Comparison of ENCODE assay signal across 25 cellular contexts in the genomic region with DNA sequence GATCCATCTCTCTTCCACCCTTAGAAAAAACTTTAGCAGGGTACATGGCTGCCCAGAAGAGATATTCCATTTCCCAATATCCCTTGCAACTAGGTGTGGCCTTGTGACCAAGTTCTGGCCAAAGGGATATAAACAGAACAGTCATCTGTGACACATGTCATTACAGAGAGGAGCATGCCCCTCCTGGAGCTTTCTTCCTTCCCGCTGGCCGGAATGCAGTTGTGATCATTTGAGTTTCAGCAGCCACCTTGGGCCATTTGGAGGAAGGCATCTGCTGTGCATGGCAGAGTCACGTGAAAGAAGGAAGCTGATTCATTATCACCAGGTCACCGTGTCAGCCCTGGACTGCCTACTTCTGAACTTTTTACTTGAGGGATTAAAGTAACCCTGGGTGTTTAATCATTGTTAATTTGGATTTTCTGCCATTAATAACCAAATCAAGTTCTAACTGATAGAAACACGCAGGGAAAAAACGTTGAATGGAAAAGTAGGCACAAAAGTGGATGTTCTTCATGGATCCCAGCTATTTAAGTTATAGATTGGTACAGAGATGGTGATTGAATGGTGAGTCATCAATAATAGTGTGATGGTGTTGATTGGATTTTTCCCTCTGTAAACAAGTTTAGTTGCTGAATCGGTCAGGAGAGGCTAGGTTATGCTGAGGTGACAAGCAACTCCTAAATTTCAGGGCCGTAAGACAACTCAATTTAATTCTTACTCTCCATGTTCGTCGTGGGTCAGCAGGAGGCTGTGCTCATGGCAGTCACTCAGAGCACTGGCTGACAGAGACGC.
A peak's percentile ranks its signal among the peaks of the same experiment; 100 is the strongest.
DNase-seq lines count a peak whose midpoint lies in the region; ATAC-seq and TF ChIP-seq lines count a peak whose summit lies in the region.
"Had no signal": no experiment of that assay in that cellular context is flagged by ENCODE, and none has a peak within 500 bp of the region (broad histone marks: within the 10 kb centered on the region; RNA-seq: fewer than 3 reads in every experiment).

No MANE protein-coding gene starts in this region.

- DNase-seq in A172 (ENCODE audit: low spot score) (peak; percentile 16), GM23248 (peak; percentile 25), PC-3 (peak; percentile 49), WTC11 (ENCODE audit: low spot score) (no peak), prostate gland (ENCODE audit: low spot score) (no peak), DMS153 treated with DMSO at 0.1 percent for 48 hours (lab: John Stamatoyannopoulos, UW; ENCODE audit: unreplicated experiment) (no peak), SJCRH30 (no peak)
- DNase-seq: activated CD4-positive, alpha-beta T cell treated with anti-CD3 and anti-CD28 coated beads for 1 hour; amniotic stem cell; DMS 273 treated with DMSO at 0.1 percent for 48 hours; immature natural killer cell; KG1; left colon; NCI-H1417 treated with DMSO at 0.1 percent for 48 hours; NCI-H2081; NCI-H2227 treated with DMSO at 0.1 percent for 48 hours; occipital lobe; SK-N-SH; transverse colon had no signal

- H3K4me1 ChIP-seq in GM23248 (ENCODE audit: insufficient read depth) (peaks cover 9% of the 10 kb centered on the region), PC-3 (ENCODE audit: insufficient read depth, low read length) (peaks cover 19% of the 10 kb centered on the region), prostate gland (replicated peaks) (no peaks in the 10 kb centered on the region), SJCRH30 (peaks cover 15% of the 10 kb centered on the region)
- H3K4me1 ChIP-seq: transverse colon had no signal

- H3K27ac ChIP-seq in GM23248 = no peak overlapping the region
- no peak overlapping the region for H3K27ac ChIP-seq in PC-3 (ENCODE audit: low read length)
- H3K27ac ChIP-seq in prostate gland = no peak overlapping the region
- H3K27ac ChIP-seq in SJCRH30 = no peak overlapping the region
- H3K27ac ChIP-seq: transverse colon had no signal

- intact Hi-C loops in PC-3 (cut with micrococcal nuclease) (no loop called here), prostate gland (cut with DNase I) (no loop called here)

- no peak for TF ChIP-seq CTCF in PC-3 (conservative IDR thresholded peaks at IDR 0.05; ENCODE audit: low read depth, low read length)
- no peak for TF ChIP-seq CTCF in WTC11 (IDR thresholded peaks at IDR 0.05)
- TF ChIP-seq CTCF in prostate gland (IDR thresholded peaks at IDR 0.05) = no peak

- no peak overlapping the region for H3K9ac ChIP-seq in GM23248
- no peak overlapping the region for H3K9ac ChIP-seq in PC-3 (ENCODE audit: low read length)
- H3K9ac ChIP-seq: SK-N-SH had no signal

- no peaks in the 10 kb centered on the region for H3K9me3 ChIP-seq in GM23248 (ENCODE audit: low read depth)
- H3K9me3 ChIP-seq in PC-3 (ENCODE audit: low read length) = no peaks in the 10 kb centered on the region
- no peaks in the 10 kb centered on the region for H3K9me3 ChIP-seq in prostate gland
- H3K9me3 ChIP-seq in SJCRH30 (replicated peaks) = no peaks in the 10 kb centered on the region
- H3K9me3 ChIP-seq: SK-N-SH, transverse colon had no signal

- H3K79me2 ChIP-seq in GM23248 (ENCODE audit: insufficient read depth) (no peaks in the 10 kb centered on the region), PC-3 (ENCODE audit: low read length) (no peaks in the 10 kb centered on the region)

- no peaks in the 10 kb centered on the region for H4K20me1 ChIP-seq in GM23248 (ENCODE audit: insufficient read depth)
- H4K20me1 ChIP-seq in PC-3 (ENCODE audit: low read length) = no peaks in the 10 kb centered on the region

- H3K4me2 ChIP-seq in GM23248 (ENCODE audit: unreplicated experiment) (no peak overlapping the region), PC-3 (ENCODE audit: low read length) (no peak overlapping the region)
- H3K4me2 ChIP-seq: SK-N-SH had no signal

- H3K9me3 Mint-ChIP-seq in WTC11 = peaks cover 7% of the 10 kb centered on the region
- H3K9me3 Mint-ChIP-seq: activated CD8-positive, alpha-beta T cell treated with anti-CD3 and anti-CD28 coated beads for 36 hours; activated naive CD4-positive, alpha-beta T cell treated with anti-CD3 and anti-CD28 coated beads, Interleukin-2, amount 50 U/mL, for 24 hours; CD8-positive, alpha-beta T cell; immature natural killer cell; natural killer cell treated with Interleukin-12 subunit alpha and Interleukin-12 subunit beta and Interleukin-15 and Interleukin-18, amount 100 ng/mL, for 72 hours had no signal

- no peak overlapping the region for H2AFZ ChIP-seq in GM23248
- no peak overlapping the region for H2AFZ ChIP-seq in PC-3 (ENCODE audit: low read length)

- in situ Hi-C loops in GM23248 (cut with MboI) = no loop called here

- 0 out of 2 replicates have a peak, but pooled peaks cover 2% of the 10 kb centered on the region for H3K27me3 Mint-ChIP-seq in WTC11 (ENCODE audit: low read depth)
- H3K27me3 Mint-ChIP-seq: activated CD8-positive, alpha-beta T cell treated with anti-CD3 and anti-CD28 coated beads for 36 hours; activated naive CD4-positive, alpha-beta T cell treated with anti-CD3 and anti-CD28 coated beads, Interleukin-2, amount 50 U/mL, for 24 hours had no signal

- H3K36me3 Mint-ChIP-seq in WTC11 = no peaks in the 10 kb centered on the region
- H3K36me3 Mint-ChIP-seq: activated naive CD4-positive, alpha-beta T cell treated with anti-CD3 and anti-CD28 coated beads, Interleukin-2, amount 50 U/mL, for 24 hours; brain; CD8-positive, alpha-beta T cell; immature natural killer cell; natural killer cell treated with Interleukin-12 subunit alpha and Interleukin-12 subunit beta and Interleukin-15 and Interleukin-18, amount 100 ng/mL, for 72 hours had no signal

- H3K27ac Mint-ChIP-seq in WTC11 = peak overlapping the region; percentile 46; the same call in 1 of the 2 replicates
- H3K27ac Mint-ChIP-seq: activated CD8-positive, alpha-beta T cell treated with anti-CD3 and anti-CD28 coated beads for 36 hours; activated naive CD4-positive, alpha-beta T cell treated with anti-CD3 and anti-CD28 coated beads, Interleukin-2, amount 50 U/mL, for 24 hours; CD8-positive, alpha-beta T cell; immature natural killer cell; natural killer cell treated with Interleukin-12 subunit alpha and Interleukin-12 subunit beta and Interleukin-15 and Interleukin-18, amount 100 ng/mL, for 72 hours had no signal

- CTCF ChIA-PET in PC-3 (lab: Charles Lee) = interaction anchor here (1.1 kb wide), 1 partner anchor 74 kb away, joined by 4 read pairs; no protein-coding TSS in a partner anchor
- CTCF ChIA-PET in WTC11 (lab: Charles Lee) = interaction anchor here (0.7 to 2.7 kb wide), 19 partner anchors 13 to 112 kb away, joined by 3 to 11 read pairs (median 5); no protein-coding TSS in a partner anchor

- H3K4me1 Mint-ChIP-seq in WTC11 = peaks cover 25% of the 10 kb centered on the region
- H3K4me1 Mint-ChIP-seq: activated naive CD4-positive, alpha-beta T cell treated with anti-CD3 and anti-CD28 coated beads, Interleukin-2, amount 50 U/mL, for 24 hours; immature natural killer cell had no signal

- POLR2A ChIA-PET in PC-3 (lab: Charles Lee; ENCODE audit: unreplicated experiment) = no interaction called here
- POLR2A ChIA-PET in WTC11 (lab: Charles Lee) = no interaction called here

- H3K27me3 ChIP-seq in GM23248 (replicated peaks; ENCODE audit: insufficient read depth) (no peaks in the 10 kb centered on the region), PC-3 (ENCODE audit: low read length) (no peaks in the 10 kb centered on the region), prostate gland (replicated peaks; ENCODE audit: insufficient read depth) (no peaks in the 10 kb centered on the region), SJCRH30 (no peaks in the 10 kb centered on the region; the same call in 1 of the 2 replicates)
- H3K27me3 ChIP-seq: transverse colon had no signal

- no peak for TF ChIP-seq POLR2A in prostate gland (IDR thresholded peaks at IDR 0.05)

- no peak overlapping the region for H3K4me3 Mint-ChIP-seq in WTC11
- H3K4me3 Mint-ChIP-seq: activated CD8-positive, alpha-beta T cell treated with anti-CD3 and anti-CD28 coated beads for 36 hours; activated naive CD4-positive, alpha-beta T cell treated with anti-CD3 and anti-CD28 coated beads, Interleukin-2, amount 50 U/mL, for 24 hours; brain; CD8-positive, alpha-beta T cell; immature natural killer cell; natural killer cell treated with Interleukin-12 subunit alpha and Interleukin-12 subunit beta and Interleukin-15 and Interleukin-18, amount 100 ng/mL, for 72 hours had no signal

- H3K4me3 ChIP-seq in GM23248 = no peak overlapping the region
- no peak overlapping the region for H3K4me3 ChIP-seq in PC-3 (ENCODE audit: low read length)
- no peak overlapping the region for H3K4me3 ChIP-seq in prostate gland
- no peak overlapping the region for H3K4me3 ChIP-seq in SJCRH30
- H3K4me3 ChIP-seq: transverse colon had no signal

- H3K36me3 ChIP-seq in GM23248 (ENCODE audit: low read depth) (no peaks in the 10 kb centered on the region), PC-3 (ENCODE audit: low read depth, low read length) (no peaks in the 10 kb centered on the region), prostate gland (no peaks in the 10 kb centered on the region), SJCRH30 (no peaks in the 10 kb centered on the region)
- H3K36me3 ChIP-seq: transverse colon had no signal

- H3F3A ChIP-seq in GM23248 (ENCODE audit: insufficient read depth) = no peaks in the 10 kb centered on the region
- no peaks in the 10 kb centered on the region for H3F3A ChIP-seq in PC-3 (ENCODE audit: low read length, unreplicated experiment)

- ATAC-seq in PC-3 (peak; percentile 32; the same call in 1 of the 2 replicates), WTC11 (no peak), GM21723 (IDR thresholded peaks at IDR 0.05; ENCODE audit: unreplicated experiment) (no peak)
- ATAC-seq: activated CD8-positive, alpha-beta T cell treated with anti-CD3 and anti-CD28 coated beads for 36 hours; CD8-positive, alpha-beta T cell; left colon; natural killer cell treated with Interleukin-12 subunit alpha and Interleukin-12 subunit beta and Interleukin-15 and Interleukin-18, amount 100 ng/mL, for 72 hours had no signal

- no TSS peak for BruUV-seq in PC-3 (replicated peaks; lab: Mats Ljungman, UMichigan)

- no peaks in the 10 kb centered on the region for H3K9me2 ChIP-seq in GM23248 (ENCODE audit: insufficient read depth)
- no peaks in the 10 kb centered on the region for H3K9me2 ChIP-seq in PC-3 (replicated peaks; ENCODE audit: low read length)
- H3K9me2 ChIP-seq: SK-N-SH had no signal

- 69 to 72% methylated on average over 11 of the region's 11 CpGs for WGBS in GM23248 (ENCODE audit: low coverage in 1 of 2, low lambda C conversion rate in 2 of 2, missing lambda C conversion rate in 2 of 2), 2 experiments
- WGBS in prostate gland = 87% methylated on average over 11 of the region's 11 CpGs

TF ChIP-seq in WTC11, 78 proteins besides CTCF, POLR2A, EP300 and RAD21:
- TF ChIP-seq TEAD1 (CRISPR knock-in tag; IDR thresholded peaks at IDR 0.05) (0 out of 2 replicates have a peak, but pooled peaks have one; percentile 31), IRF1 (CRISPR knock-in tag; IDR thresholded peaks at IDR 0.05) (no peak)
TF ChIP-seq in WTC11: peak in this region for 1.

Comparison
In these comparisons a context has a peak if more than half of its experiments do, and no peak if none do; other contexts are left out.
1. DNase-seq: peak in A172 (single experiment), GM23248 (single experiment) and PC-3 (single experiment); none in WTC11 (single experiment), prostate gland (single experiment), DMS153 treated with DMSO at 0.1 percent for 48 hours (single experiment) and SJCRH30 (0 of 2).